10 cellular contexts compared by ENCODE assay signal in genomic region chr5:150615141-150615699, GRCh38. TPM values are rescaled to one million over a fixed set of nuclear protein-coding genes. Genes with fewer than 3 reads are reported as not detected.
DNase-seq lines count a peak whose midpoint lies in the region; ATAC-seq and TF ChIP-seq lines count a peak whose summit lies in the region.
"Had no signal": no experiment of that assay in that cellular context is flagged by ENCODE, and none has a peak within 500 bp of the region (broad histone marks: within the 10 kb centered on the region; RNA-seq: fewer than 3 reads in every experiment).

No MANE protein-coding gene starts in this region.

- CTCF ChIA-PET in mammary epithelial cell (lab: Charles Lee; ENCODE audit: low non-redundant PET): no interaction called here
- CTCF ChIA-PET in CD4-positive, alpha-beta T cell (lab: Charles Lee): no interaction called here

- peaks cover 17% of the 10 kb centered on the region for H3K27me3 Mint-ChIP-seq in HFFc6 (ENCODE audit: insufficient read depth)
- H3K27me3 Mint-ChIP-seq in CD4-positive, alpha-beta T cell: no peaks in the 10 kb centered on the region
- H3K27me3 Mint-ChIP-seq in natural killer cell treated with Interleukin-12 subunit alpha and Interleukin-12 subunit beta and Interleukin-15 and Interleukin-18, amount 100 ng/mL, for 72 hours: peaks cover 10 to 11% of the 10 kb centered on the region in 2 donors

- H3K4me3 Mint-ChIP-seq in HFFc6: peak overlapping the region; percentile 25
- H3K4me3 Mint-ChIP-seq in CD4-positive, alpha-beta T cell: no peak overlapping the region
- no peak overlapping the region for H3K4me3 Mint-ChIP-seq in natural killer cell treated with Interleukin-12 subunit alpha and Interleukin-12 subunit beta and Interleukin-15 and Interleukin-18, amount 100 ng/mL, for 72 hours
- H3K4me3 Mint-ChIP-seq: activated naive CD8-positive, alpha-beta T cell treated with anti-CD3 and anti-CD28 coated beads, Interleukin-2, amount 10 ng/mL, durations not matched to agents 7 days and 5 days had no signal

- BruUV-seq in mammary epithelial cell (replicated peaks; lab: Mats Ljungman, UMichigan): no TSS peak

- no peaks in the 10 kb centered on the region for H4K20me1 ChIP-seq in mammary epithelial cell (ENCODE audit: insufficient read depth, low read length)

- in situ Hi-C loops in mammary epithelial cell (cut with MboI; ENCODE audit: low sequenced_read_pairs in 2 of 2): no loop called here

- H3K4me1 ChIP-seq in mammary epithelial cell (ENCODE audit: insufficient read depth, low read length): peaks cover 26% of the 10 kb centered on the region

- peak overlapping the region; percentile 57 for H3K4me2 ChIP-seq in mammary epithelial cell (ENCODE audit: insufficient read depth, low read depth, low read length)

- no peak overlapping the region for H3K27ac Mint-ChIP-seq in HFFc6
- no peak overlapping the region for H3K27ac Mint-ChIP-seq in CD4-positive, alpha-beta T cell
- H3K27ac Mint-ChIP-seq in natural killer cell treated with Interleukin-12 subunit alpha and Interleukin-12 subunit beta and Interleukin-15 and Interleukin-18, amount 100 ng/mL, for 72 hours: no peak overlapping the region
- H3K27ac Mint-ChIP-seq: activated naive CD8-positive, alpha-beta T cell treated with anti-CD3 and anti-CD28 coated beads, Interleukin-2, amount 10 ng/mL, durations not matched to agents 7 days and 5 days had no signal

- no peaks in the 10 kb centered on the region for H3K9me3 Mint-ChIP-seq in HFFc6
- no peaks in the 10 kb centered on the region for H3K9me3 Mint-ChIP-seq in CD4-positive, alpha-beta T cell
- no peaks in the 10 kb centered on the region for H3K9me3 Mint-ChIP-seq in natural killer cell treated with Interleukin-12 subunit alpha and Interleukin-12 subunit beta and Interleukin-15 and Interleukin-18, amount 100 ng/mL, for 72 hours
- H3K9me3 Mint-ChIP-seq: activated naive CD8-positive, alpha-beta T cell treated with anti-CD3 and anti-CD28 coated beads, Interleukin-2, amount 10 ng/mL, durations not matched to agents 7 days and 5 days had no signal

- 5% methylated on average over 13 of the region's 17 CpGs for WGBS in mammary epithelial cell (ENCODE audit: low coverage, missing lambda C conversion rate)

- POLR2A ChIA-PET in CD4-positive, alpha-beta T cell (lab: Charles Lee): no interaction called here

- no peaks in the 10 kb centered on the region for H3K27me3 ChIP-seq in mammary epithelial cell (ENCODE audit: insufficient read depth, low read length)
- no peaks in the 10 kb centered on the region for H3K27me3 ChIP-seq in CD4-positive, alpha-beta T cell (ENCODE audit: control insufficient read depth, insufficient read depth, low read length)

- no peak overlapping the region for H3K9ac ChIP-seq in mammary epithelial cell (ENCODE audit: insufficient read depth, low read length)

- H3K4me3 ChIP-seq in mammary epithelial cell (replicated peaks in 1 of 3; ENCODE audit: insufficient read depth in 1 of 3, low read depth in 2 of 3, low read length in 3 of 3): no peak overlapping the region

- H3K9me3 ChIP-seq in mammary epithelial cell (replicated peaks; ENCODE audit: insufficient read depth, low read length): no peaks in the 10 kb centered on the region
- H3K9me3 ChIP-seq in CD4-positive, alpha-beta T cell (ENCODE audit: control insufficient read depth, low read length): no peaks in the 10 kb centered on the region

- DNase-seq in HFFc6: no peak
- DNase-seq in mammary epithelial cell: peak; percentile 40
- peak; percentile 47 for DNase-seq in left kidney (ENCODE audit: low read depth, low spot score)
- peak; percentile 39 for DNase-seq in stromal cell of bone marrow (ENCODE audit: low read depth)
- DNase-seq in CD4-positive, alpha-beta T cell: no peak
- DNase-seq in pons (ENCODE audit: low spot score): no peak
- no peak for DNase-seq in natural killer cell treated with Interleukin-12 subunit alpha and Interleukin-12 subunit beta and Interleukin-15 and Interleukin-18, amount 100 ng/mL, for 72 hours (ENCODE audit: low spot score)
- DNase-seq: activated naive CD8-positive, alpha-beta T cell treated with anti-CD3 and anti-CD28 coated beads, Interleukin-2, amount 10 ng/mL, durations not matched to agents 7 days and 5 days; NCI-H2081 had no signal

- peak overlapping the region; percentile 73 for H2AFZ ChIP-seq in mammary epithelial cell (ENCODE audit: low read depth, low read length)

- no peaks in the 10 kb centered on the region for H3K79me2 ChIP-seq in mammary epithelial cell (ENCODE audit: insufficient read depth, low read length)

- no peak overlapping the region for H3K27ac ChIP-seq in mammary epithelial cell (ENCODE audit: insufficient read depth, low read depth, low read length)
- no peak overlapping the region for H3K27ac ChIP-seq in CD4-positive, alpha-beta T cell (ENCODE audit: low read depth, low read length)

- dilution Hi-C loops in mammary epithelial cell (cut with HindIII; ENCODE audit: low sequenced_read_pairs): no loop called here

- ATAC-seq in CD4-positive, alpha-beta T cell (ENCODE audit: poor library complexity): no peak
- no peak for ATAC-seq in GM19467 (IDR thresholded peaks at IDR 0.05; ENCODE audit: unreplicated experiment)
- no peak for ATAC-seq in natural killer cell treated with Interleukin-12 subunit alpha and Interleukin-12 subunit beta and Interleukin-15 and Interleukin-18, amount 100 ng/mL, for 72 hours

- H3K4me1 Mint-ChIP-seq in HFFc6 (ENCODE audit: low read depth): peaks cover 29% of the 10 kb centered on the region
- H3K4me1 Mint-ChIP-seq in CD4-positive, alpha-beta T cell (ENCODE audit: low read depth): no peaks in the 10 kb centered on the region
- H3K4me1 Mint-ChIP-seq in natural killer cell treated with Interleukin-12 subunit alpha and Interleukin-12 subunit beta and Interleukin-15 and Interleukin-18, amount 100 ng/mL, for 72 hours (ENCODE audit: low read depth in 2 of 2): no peaks in the 10 kb centered on the region
- H3K4me1 Mint-ChIP-seq: activated naive CD8-positive, alpha-beta T cell treated with anti-CD3 and anti-CD28 coated beads, Interleukin-2, amount 10 ng/mL, durations not matched to agents 7 days and 5 days had no signal

- TF ChIP-seq CTCF in HFFc6 (IDR thresholded peaks at IDR 0.05) (no peak), mammary epithelial cell (conservative IDR thresholded peaks at IDR 0.05 in 1 of 2, IDR thresholded peaks at IDR 0.05 in 1 of 2; ENCODE audit: extremely low read depth in 1 of 2, insufficient read depth in 1 of 2, low read depth in 1 of 2, low read length in 2 of 2) (no peak)
- TF ChIP-seq CTCF in CD4-positive, alpha-beta T cell (IDR thresholded peaks at IDR 0.05): no peak

- intact Hi-C loops in mammary epithelial cell (cut with micrococcal nuclease): no loop called here
- intact Hi-C loops in CD4-positive, alpha-beta T cell (cut with DNase I, micrococcal nuclease): no loop called here

- no peaks in the 10 kb centered on the region for H3K36me3 Mint-ChIP-seq in HFFc6 (ENCODE audit: low read depth)
- H3K36me3 Mint-ChIP-seq in CD4-positive, alpha-beta T cell (ENCODE audit: low read depth): no peaks in the 10 kb centered on the region
- no peaks in the 10 kb centered on the region for H3K36me3 Mint-ChIP-seq in natural killer cell treated with Interleukin-12 subunit alpha and Interleukin-12 subunit beta and Interleukin-15 and Interleukin-18, amount 100 ng/mL, for 72 hours
- H3K36me3 Mint-ChIP-seq: activated naive CD8-positive, alpha-beta T cell treated with anti-CD3 and anti-CD28 coated beads, Interleukin-2, amount 10 ng/mL, durations not matched to agents 7 days and 5 days had no signal

- H3K36me3 ChIP-seq in mammary epithelial cell (ENCODE audit: insufficient read depth, low read length): no peaks in the 10 kb centered on the region

RNA-seq across cellular contexts. Expression of gene SYNPO, which starts 25.2 kb away (rescaled TPM):
- total RNA-seq in HFFc6 (2021; fragmentation: NEBNext Ultra II Directional; extraction: Animal tissue kit (Norgen Biotek cat#: 25700)): 10 to 100 TPM; 35.6 to 50.7 (median 47.8) TPM
- 1 to 10 TPM; 1.3 to 5.3 TPM for total RNA-seq in mammary epithelial cell
- polyA plus RNA-seq in mammary epithelial cell: 2.6 TPM
- 23.9 TPM for polyA minus RNA-seq in mammary epithelial cell
- under 1 TPM; 0.06 to 0.14 TPM for total RNA-seq in CD4-positive, alpha-beta T cell
- 1 to 10 TPM; 1.0 to 9.3 TPM for total RNA-seq in natural killer cell treated with Interleukin-12 subunit alpha and Interleukin-12 subunit beta and Interleukin-15 and Interleukin-18, amount 100 ng/mL, for 72 hours

RNA-seq across cellular contexts. Expression of gene MYOZ3, which starts 45.8 kb away (rescaled TPM):
- total RNA-seq in HFFc6 (2021; fragmentation: NEBNext Ultra II Directional; extraction: Animal tissue kit (Norgen Biotek cat#: 25700)): under 1 TPM in 2 of 6 experiments, not detected in 4; 0.05 to 0.14 TPM
- total RNA-seq in mammary epithelial cell: not detected
- polyA plus RNA-seq in mammary epithelial cell: not detected
- not detected for polyA minus RNA-seq in mammary epithelial cell
- total RNA-seq in CD4-positive, alpha-beta T cell: not detected
- not detected for total RNA-seq in natural killer cell treated with Interleukin-12 subunit alpha and Interleukin-12 subunit beta and Interleukin-15 and Interleukin-18, amount 100 ng/mL, for 72 hours

Comparison
In these comparisons a context has a peak if more than half of its experiments do, and no peak if none do; other contexts are left out.
1. DNase-seq: peak in mammary epithelial cell (single experiment), left kidney (single experiment) and stromal cell of bone marrow (single experiment); none in HFFc6 (single experiment), CD4-positive, alpha-beta T cell (0 of 10), pons (single experiment) and natural killer cell treated with Interleukin-12 subunit alpha and Interleukin-12 subunit beta and Interleukin-15 and Interleukin-18, amount 100 ng/mL, for 72 hours (single experiment).